Comparison of ENCODE assay signal across 23 cellular contexts in the genomic region with DNA sequence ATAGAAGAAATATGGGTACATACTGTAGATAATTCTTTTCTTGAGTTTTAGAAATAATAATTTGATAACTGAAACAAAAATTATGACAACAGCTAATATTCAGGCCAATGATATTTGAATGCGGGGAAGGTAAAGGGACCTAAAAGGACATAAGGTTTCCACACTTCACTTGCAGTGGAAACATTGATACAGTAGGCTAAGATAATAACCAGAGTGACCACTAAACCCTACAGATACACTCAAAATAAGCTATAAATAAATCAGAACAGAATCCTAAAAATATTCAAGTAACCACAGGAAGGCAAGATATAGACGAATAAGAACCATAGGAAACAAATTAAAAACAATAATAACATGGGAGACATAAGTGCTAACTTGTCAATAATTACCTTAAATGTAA.
"Had no signal": no experiment of that assay in that cellular context is flagged by ENCODE, and none has a peak within 500 bp of the region (broad histone marks: within the 10 kb centered on the region; RNA-seq: fewer than 3 reads in every experiment).

No MANE protein-coding gene starts in this region.

- ATAC-seq: activated CD4-positive, alpha-beta T cell treated with anti-CD3 and anti-CD28 coated beads for 36 hours; activated CD8-positive, alpha-beta memory T cell treated with anti-CD3 and anti-CD28 coated beads, Interleukin-2, amount 10 ng/mL, durations not matched to agents 7 days and 5 days; activated CD8-positive, alpha-beta T cell treated with anti-CD3 and anti-CD28 coated beads, Interleukin-2, amount 10 ng/mL, durations not matched to agents 7 days and 5 days; esophagus mucosa had no signal

- H3K27me3 ChIP-seq: brain microvascular endothelial cell had no signal

- H3K36me3 ChIP-seq: brain microvascular endothelial cell had no signal

- H3K27ac ChIP-seq: brain microvascular endothelial cell, dorsolateral prefrontal cortex had no signal

- DNase-seq: activated CD4-positive, alpha-beta memory T cell treated with anti-CD3 and anti-CD28 coated beads for 36 hours; activated CD4-positive, alpha-beta T cell treated with anti-CD3 and anti-CD28 coated beads for 36 hours; activated CD4-positive, alpha-beta T cell treated with anti-CD3 and anti-CD28 coated beads, Interleukin-2, amount 10 ng/mL, durations not matched to agents 24 days and 14 days; activated CD4-positive, CD25-positive, alpha-beta regulatory T cell; activated CD4-positive, CD25-positive, alpha-beta regulatory T cell treated with anti-CD3 and anti-CD28 coated beads, Interleukin-2, amount 50 U/mL, for 72 hours; activated CD8-positive, alpha-beta memory T cell treated with anti-CD3 and anti-CD28 coated beads, Interleukin-2, amount 10 ng/mL, durations not matched to agents 7 days and 5 days; activated CD8-positive, alpha-beta memory T cell treated with anti-CD3 and anti-CD28 coated beads, Interleukin-2, amount 50 U/mL, for 4 hours; activated CD8-positive, alpha-beta T cell treated with anti-CD3 and anti-CD28 coated beads, Interleukin-2, amount 10 ng/mL, durations not matched to agents 7 days and 5 days; activated effector memory CD4-positive, alpha-beta T cell treated with anti-CD3 and anti-CD28 coated beads, Interleukin-2, amount 50 U/mL, for 16 hours; activated naive CD4-positive, alpha-beta T cell treated with anti-CD3 and anti-CD28 coated beads for 36 hours; activated naive CD8-positive, alpha-beta T cell treated with anti-CD3 and anti-CD28 coated beads, Interleukin-2, amount 10 ng/mL, durations not matched to agents 7 days and 5 days; activated T-cell treated with anti-CD3 and anti-CD28 coated beads, Interleukin-2, amount 50 U/mL, for 1 hour; activated T-cell treated with anti-CD3 and anti-CD28 coated beads, Interleukin-2, amount 50 U/mL, for 48 hours; amniotic stem cell; anterior cingulate cortex; brain microvascular endothelial cell; dorsolateral prefrontal cortex; effector memory CD4-positive, alpha-beta T cell; endodermal cell; foreskin fibroblast; head of caudate nucleus; T-helper 2 cell had no signal

- H3K4me3 ChIP-seq: dorsolateral prefrontal cortex had no signal
